18 cellular contexts compared by ENCODE assay signal in the genomic region with DNA sequence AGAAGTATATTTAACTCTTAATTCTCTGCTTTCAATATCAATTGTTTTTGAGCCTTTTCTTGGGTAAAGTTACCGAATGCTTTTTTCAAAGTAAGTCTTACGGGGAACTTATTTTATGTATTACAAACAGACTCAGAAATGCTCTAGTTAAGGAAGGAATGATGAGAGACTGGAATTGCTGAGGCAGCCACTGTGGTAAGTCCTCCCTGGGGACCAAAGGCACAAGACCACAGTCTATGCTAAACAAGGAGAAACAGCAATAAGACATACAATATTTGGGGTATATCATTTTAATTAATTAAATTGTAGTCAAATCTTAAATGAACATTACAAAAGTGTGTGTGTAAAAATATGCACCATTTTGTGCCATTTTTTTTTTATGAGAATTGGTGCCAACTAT. TPM values are rescaled to one million over a fixed set of nuclear protein-coding genes. Genes with fewer than 3 reads are reported as not detected.
DNase-seq lines count a peak whose midpoint lies in the region; ATAC-seq and TF ChIP-seq lines count a peak whose summit lies in the region.
"Had no signal": no experiment of that assay in that cellular context is flagged by ENCODE, and none has a peak within 500 bp of the region (broad histone marks: within the 10 kb centered on the region; RNA-seq: fewer than 3 reads in every experiment).

No MANE protein-coding gene starts in this region.

- H3K4me1 ChIP-seq in GM23248 (ENCODE audit: insufficient read depth) (peaks cover 74% of the 10 kb centered on the region), RWPE2 (ENCODE audit: insufficient read depth, poor library complexity, severe bottlenecking) (peaks cover 53% of the 10 kb centered on the region), subcutaneous abdominal adipose tissue (ENCODE audit: control insufficient read depth in 5 of 5, insufficient read depth in 5 of 5, low read length in 5 of 5) (peaks cover 0 to 21% (median 3%) of the 10 kb centered on the region in 5 donors)
- H3K4me1 ChIP-seq: SJSA1 had no signal

- 83 to 95% methylated on average over 2 of the region's 2 CpGs for WGBS in GM23248 (ENCODE audit: low coverage in 1 of 2, low lambda C conversion rate in 2 of 2, missing lambda C conversion rate in 2 of 2), 2 experiments

- H3K4me3 ChIP-seq in GM23248 (no peak overlapping the region), RWPE2 (ENCODE audit: severe bottlenecking) (no peak overlapping the region), subcutaneous abdominal adipose tissue (ENCODE audit: low read depth in 1 of 5, low read length in 5 of 5) (no peak overlapping the region)
- H3K4me3 ChIP-seq: MG63, SJSA1 had no signal

- H3K27me3 ChIP-seq in GM23248 (replicated peaks; ENCODE audit: insufficient read depth) (no peaks in the 10 kb centered on the region), RWPE2 (ENCODE audit: insufficient read depth, poor library complexity, severe bottlenecking) (no peaks in the 10 kb centered on the region), subcutaneous abdominal adipose tissue (ENCODE audit: control insufficient read depth in 5 of 5, insufficient read depth in 4 of 5, low read length in 5 of 5) (no peaks in the 10 kb centered on the region)
- H3K27me3 ChIP-seq: MG63, SJSA1 had no signal

- peaks cover 95% of the 10 kb centered on the region for H3F3A ChIP-seq in GM23248 (ENCODE audit: insufficient read depth)

- H3K27ac ChIP-seq in GM23248, result peak overlapping the region; percentile 43
- H3K27ac ChIP-seq in RWPE2 (ENCODE audit: poor library complexity, severe bottlenecking), result peak overlapping the region; percentile 2
- H3K27ac ChIP-seq in subcutaneous abdominal adipose tissue (ENCODE audit: low read depth, low read length), result peak overlapping the region; percentile 60
- H3K27ac ChIP-seq: SJSA1 had no signal

- H3K9me3 ChIP-seq in GM23248 (ENCODE audit: low read depth) (no peaks in the 10 kb centered on the region), RWPE2 (ENCODE audit: severe bottlenecking) (no peaks in the 10 kb centered on the region), subcutaneous abdominal adipose tissue (ENCODE audit: control insufficient read depth in 5 of 5, low read length in 5 of 5) (no peaks in the 10 kb centered on the region)
- H3K9me3 ChIP-seq: MG63, SJSA1 had no signal

- no peak overlapping the region for H2AFZ ChIP-seq in GM23248

- H3K9me2 ChIP-seq in GM23248 (ENCODE audit: insufficient read depth), result no peaks in the 10 kb centered on the region

- no peak for TF ChIP-seq CTCF in RWPE2 (IDR thresholded peaks at IDR 0.05; ENCODE audit: poor library complexity, severe bottlenecking)

- ATAC-seq in RWPE2 (ENCODE audit: low read depth), result no peak
- ATAC-seq in HG02588 (IDR thresholded peaks at IDR 0.05; ENCODE audit: unreplicated experiment), result no peak
- ATAC-seq in GM21367 (IDR thresholded peaks at IDR 0.05; ENCODE audit: unreplicated experiment), result no peak

- H3K79me2 ChIP-seq in GM23248 (ENCODE audit: insufficient read depth), result peaks cover 98% of the 10 kb centered on the region

- H3K4me2 ChIP-seq in GM23248 (ENCODE audit: unreplicated experiment), result no peak overlapping the region

- peaks cover 63% of the 10 kb centered on the region for H4K20me1 ChIP-seq in GM23248 (ENCODE audit: insufficient read depth)

- H3K36me3 ChIP-seq in GM23248 (ENCODE audit: low read depth) (peaks cover 76% of the 10 kb centered on the region), RWPE2 (ENCODE audit: low read depth) (peaks cover 86% of the 10 kb centered on the region), subcutaneous abdominal adipose tissue (ENCODE audit: control insufficient read depth in 5 of 5, insufficient read depth in 5 of 5, low read length in 5 of 5) (peaks cover 0 to 2% (median 0%) of the 10 kb centered on the region in 5 donors)

- no peak overlapping the region for H3K9ac ChIP-seq in GM23248
- no peak overlapping the region for H3K9ac ChIP-seq in subcutaneous abdominal adipose tissue (ENCODE audit: low read length in 5 of 5)

- peak; percentile 43 for DNase-seq in GM23248
- DNase-seq in RWPE2 (ENCODE audit: low spot score), result no peak
- DNase-seq in fibroblast of peridontal ligament (ENCODE audit: extremely low read depth), result peak; percentile 36
- DNase-seq in NCI-H1092 treated with DMSO at 0.1 percent for 48 hours (lab: John Stamatoyannopoulos, UW), result no peak
- DNase-seq: CD8-positive, alpha-beta memory T cell; GDM1; Karpas-422; MG63; NCI-H1105; NCI-H187 treated with DMSO at 0.1 percent for 48 hours; NCI-H345; NCI-H526 treated with DMSO at 0.1 percent for 48 hours; NK-92 treated with Interleukin-12 subunit alpha and Interleukin-12 subunit beta, amount 100 ng/mL, for 24 hours; RPMI8226 had no signal

- in situ Hi-C loops in GM23248 (cut with MboI), result no loop called here

RNA-seq across cellular contexts. Expression of a gene that starts 31.1 kb away (rescaled TPM):
- total RNA-seq in GM23248 (2014; rRNA removed; shearing (Covaris generic)), result 228 and 243 TPM in 2 replicates
- 147 and 159 TPM in 2 replicates for polyA plus RNA-seq in GM23248 (2016; fragmentation: Nextera tagmentation; extraction: Ambion mirVana)

Comparison
In these comparisons a context has a peak if more than half of its experiments do, and no peak if none do; other contexts are left out.
1. DNase-seq: peak in GM23248 (single experiment) and fibroblast of peridontal ligament (single experiment); none in RWPE2 (single experiment) and NCI-H1092 treated with DMSO at 0.1 percent for 48 hours (single experiment).
2. H3K27ac ChIP-seq: peak in every context shown above with its lines; median percentile 60 in subcutaneous abdominal adipose tissue; 43 in GM23248; 2 in RWPE2.